8 cellular contexts compared by ENCODE assay signal in the genomic region with DNA sequence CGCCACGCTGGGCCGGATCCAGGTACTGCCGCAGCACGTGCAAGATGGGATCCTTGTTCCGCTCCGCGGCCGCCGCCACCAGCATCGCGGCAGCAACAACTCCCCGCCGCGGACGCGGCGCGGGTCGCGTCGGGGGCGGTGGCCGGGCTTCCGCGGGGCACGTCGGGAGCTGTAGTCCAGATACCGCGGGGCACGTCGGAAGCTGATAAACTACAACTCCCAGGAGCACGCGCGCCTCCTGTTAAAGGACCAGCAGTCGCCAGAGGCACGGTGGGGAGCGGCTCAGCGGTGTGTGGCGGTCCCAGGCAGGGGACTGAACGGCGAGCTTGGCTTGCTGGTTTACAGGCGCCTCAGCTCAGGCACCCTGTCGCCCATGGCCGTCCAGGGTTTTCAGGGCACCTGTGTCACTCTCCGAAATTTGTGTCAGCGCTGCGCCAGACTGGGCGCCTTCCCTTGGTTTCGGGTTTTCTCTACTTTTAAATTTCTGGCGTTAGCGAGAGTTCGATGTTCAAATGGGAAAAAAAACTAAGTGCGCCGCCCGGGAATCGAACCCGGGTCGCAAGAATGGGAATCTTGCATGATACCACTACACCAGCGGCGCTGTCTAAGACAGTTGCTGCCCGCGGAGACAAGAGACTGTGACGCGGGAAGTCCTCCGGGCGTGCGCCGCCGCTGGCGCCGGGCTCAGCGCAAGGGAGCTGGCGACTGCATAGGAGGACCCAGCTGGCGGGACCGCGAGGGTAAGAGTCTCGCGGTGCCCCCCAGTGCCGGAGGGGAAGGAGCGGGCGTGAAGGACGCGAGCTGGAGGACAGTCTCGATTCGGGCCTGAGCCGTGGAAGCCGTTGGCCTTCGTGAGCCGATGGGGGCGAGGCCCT. TPM values are rescaled to one million over a fixed set of nuclear protein-coding genes. Genes with fewer than 3 reads are reported as not detected.
DNase-seq lines count a peak whose midpoint lies in the region; ATAC-seq, FAIRE-seq and TF ChIP-seq lines count a peak whose summit lies in the region.

Gene METTL26, minus strand, starts transcription at position 100 of the 875 bp plus-strand sequence. Its CDS starts 15 bp downstream, at position 85.

- TF ChIP-seq CTCF in kidney (IDR thresholded peaks at IDR 0.05; ENCODE audit: borderline replicate concordance, extremely low read depth, insufficient read depth) = peak; percentile 9

- peak; percentile 79 for TF ChIP-seq POLR2A in GM19099 (IDR thresholded peaks at IDR 0.05; ENCODE audit: extremely low read depth, insufficient read length, low read depth)

- intact Hi-C loops in kidney (cut with DNase I) = no loop called here

- DNase-seq in Ammon's horn (ENCODE audit: low spot score) = peak; percentile 98
- peak; percentile 94 for DNase-seq in NCI-H460 (ENCODE audit: extremely low read depth, low read depth)
- DNase-seq in activated CD4-positive, CD25-positive, alpha-beta regulatory T cell treated with anti-CD3 and anti-CD28 coated beads, Interleukin-2, amount 50 U/mL, for 72 hours = peak; percentile 94
- DNase-seq in cerebellar cortex (ENCODE audit: low spot score) = peak; percentile 96
- peak; percentile 98 for DNase-seq in kidney
- DNase-seq in stimulated activated CD4-positive, alpha-beta T cell treated with anti-CD3 and anti-CD28 coated beads, Interleukin-15, amount 100 ng/mL, for 1 hour (ENCODE audit: low read depth in 1 of 2, low spot score in 1 of 2) = peak; percentile 83 to 91

- H3K4me3 ChIP-seq in kidney (ENCODE audit: low read length in 2 of 2) = peak within 1 kb of the TSS; percentile 86 to 88

- ATAC-seq in HG03378 (IDR thresholded peaks at IDR 0.05; ENCODE audit: unreplicated experiment) = peak; percentile 51

- H3K9me3 ChIP-seq in kidney (ENCODE audit: control insufficient read depth in 1 of 2, low read length in 2 of 2) = no peaks in the 10 kb centered on the region

- FAIRE-seq in kidney (lab: Jason Lieb, UNC) = no peak

- peak within 1 kb of the TSS; percentile 99 for H3K27ac ChIP-seq in kidney (ENCODE audit: low read depth in 2 of 2, low read length in 2 of 2)

- peaks cover 0 to 22% of the 10 kb centered on the region in 2 donors for H3K4me1 ChIP-seq in kidney (ENCODE audit: control insufficient read depth in 1 of 2, insufficient read depth in 1 of 2, low read depth in 1 of 2, low read length in 2 of 2)

- H3K9ac ChIP-seq in kidney (ENCODE audit: low read length in 2 of 2) = peak within 1 kb of the TSS; percentile 91 to 96

- no peaks in the 10 kb centered on the region for H3K36me3 ChIP-seq in kidney (ENCODE audit: control insufficient read depth in 1 of 2, insufficient read depth in 2 of 2, low read length in 2 of 2)

RNA-seq across cellular contexts. Expression of gene METTL26, which starts in this region (rescaled TPM):
- 84.3 and 106 TPM in 2 replicates for total RNA-seq in NCI-H460 (2014; rRNA removed; shearing (Covaris generic))
- 185 and 243 TPM in 2 replicates for polyA plus RNA-seq in NCI-H460 (2014; cell fraction: nucleus; rRNA removed)
- total RNA-seq in kidney = 44.2 TPM
- 183 TPM for polyA plus RNA-seq in kidney (ENCODE audit: insufficient read depth, low read depth, low replicate concordance)

Comparison
In these comparisons a context has a peak if more than half of its experiments do, and no peak if none do; other contexts are left out.
1. Peak in every context shown above with its lines: DNase-seq, ATAC-seq, H3K4me3 ChIP-seq and H3K27ac ChIP-seq.